In genomic region chr10:63582686-63583085, GRCh38 we compare ENCODE assay signal across 15 cellular contexts.
DNase-seq lines count a peak whose midpoint lies in the region; ATAC-seq and TF ChIP-seq lines count a peak whose summit lies in the region.
"Had no signal": no experiment of that assay in that cellular context is flagged by ENCODE, and none has a peak within 500 bp of the region (broad histone marks: within the 10 kb centered on the region; RNA-seq: fewer than 3 reads in every experiment).

No MANE protein-coding gene starts in this region.

- no peak overlapping the region for H2BK120ac ChIP-seq in H9 (ENCODE audit: low read depth, low read length, poor library complexity, severe bottlenecking)

- TF ChIP-seq EP300 in gastroesophageal sphincter (IDR thresholded peaks at IDR 0.05): no peak

- H3K36me3 Mint-ChIP-seq in H9 (ENCODE audit: insufficient read depth in 1 of 3, low read depth in 3 of 3): peaks cover 0 to 2% (median 0%) of the 10 kb centered on the region in 3 experiments; a peak in 4 of 7 replicates
- H3K36me3 Mint-ChIP-seq in WTC11: peaks cover 2% of the 10 kb centered on the region; the same call in 1 of the 2 replicates
- peaks cover 1% of the 10 kb centered on the region for H3K36me3 Mint-ChIP-seq in activated naive CD8-positive, alpha-beta T cell treated with anti-CD3 and anti-CD28 coated beads, Interleukin-2, amount 50 U/mL, for 24 hours (ENCODE audit: low read depth)

- H3K56ac ChIP-seq in H9 (ENCODE audit: insufficient read length, low read depth, low read length): no peak overlapping the region

- H2BK15ac ChIP-seq in H9 (ENCODE audit: low read depth, low read length): no peak overlapping the region

- H3K27ac Mint-ChIP-seq in H9 (peak overlapping the region in 2 of 3 experiments; percentile 19 to 61; a peak in 2 of 7 replicates), WTC11 (peak overlapping the region; percentile 79)
- no peak overlapping the region for H3K27ac Mint-ChIP-seq in activated naive CD8-positive, alpha-beta T cell treated with anti-CD3 and anti-CD28 coated beads, Interleukin-2, amount 50 U/mL, for 24 hours
- H3K27ac Mint-ChIP-seq: B cell had no signal

- H3K4me3 Mint-ChIP-seq in H9 (no peak overlapping the region), WTC11 (no peak overlapping the region)
- H3K4me3 Mint-ChIP-seq in activated naive CD8-positive, alpha-beta T cell treated with anti-CD3 and anti-CD28 coated beads, Interleukin-2, amount 50 U/mL, for 24 hours: no peak overlapping the region
- H3K4me3 Mint-ChIP-seq: B cell; CD4-positive, alpha-beta memory T cell had no signal

- H3K79me2 ChIP-seq in H9 (ENCODE audit: insufficient read depth, low read length): no peaks in the 10 kb centered on the region

- no peak overlapping the region for H3K4me3 ChIP-seq in gastroesophageal sphincter
- no peak overlapping the region for H3K4me3 ChIP-seq in thoracic aorta

- no peak overlapping the region for H3K18ac ChIP-seq in H9 (ENCODE audit: insufficient read length, low read depth, low read length)

- no peak for DNase-seq in H9
- no peak for DNase-seq in WTC11 (ENCODE audit: low spot score)
- DNase-seq in thoracic aorta (ENCODE audit: low spot score): no peak
- no peak for DNase-seq in activated naive CD8-positive, alpha-beta T cell treated with anti-CD3 and anti-CD28 coated beads, Interleukin-2, amount 50 U/mL, for 24 hours
- DNase-seq in HUDEP-2 (lab: John Stamatoyannopoulos, UW; ENCODE audit: unreplicated experiment in 76 of 76): no peak
- DNase-seq: C1 segment of cervical spinal cord; CD4-positive, alpha-beta memory T cell; DMS153; DND-41; GDM1; IMR-90 had no signal

- no peaks in the 10 kb centered on the region for H3K79me1 ChIP-seq in H9 (ENCODE audit: insufficient read depth, low read depth, low read length, poor library complexity, severe bottlenecking)

- ATAC-seq in WTC11 (no peak), gastroesophageal sphincter (peak; percentile 39), thoracic aorta (ENCODE audit: insufficient number of reproducible peaks, low FRiP score, low read depth) (no peak), GM21360 (IDR thresholded peaks at IDR 0.05; ENCODE audit: unreplicated experiment) (no peak)
- no peak for ATAC-seq in activated naive CD8-positive, alpha-beta T cell treated with anti-CD3 and anti-CD28 coated beads, Interleukin-2, amount 50 U/mL, for 24 hours
- ATAC-seq: HCT116 had no signal

- no peak overlapping the region for H2BK5ac ChIP-seq in H9 (ENCODE audit: insufficient read length, low read length)

- no peaks in the 10 kb centered on the region for H3K9me3 ChIP-seq in H9 (ENCODE audit: control insufficient read depth, low read depth, low read length)
- no peaks in the 10 kb centered on the region for H3K9me3 ChIP-seq in gastroesophageal sphincter
- H3K9me3 ChIP-seq in thoracic aorta: no peaks in the 10 kb centered on the region

- H3K4me1 ChIP-seq in H9 (ENCODE audit: insufficient read depth, low read length) (no peaks in the 10 kb centered on the region; the same call in 1 of the 2 replicates), gastroesophageal sphincter (peaks cover 2 to 74% (median 9%) of the 10 kb centered on the region in 3 donors), thoracic aorta (ENCODE audit: control insufficient read depth in 1 of 2, low read depth in 2 of 2) (peaks cover 41 to 79% of the 10 kb centered on the region in 2 donors)

- no peak overlapping the region for H4K8ac ChIP-seq in H9 (replicated peaks; ENCODE audit: insufficient read length, low read depth, low read length)

- no peak overlapping the region for H3K4me2 ChIP-seq in H9 (ENCODE audit: insufficient read depth, insufficient read length, low read length)

- H3T11ph ChIP-seq in H9 (ENCODE audit: low read length): no peak overlapping the region

- H4K91ac ChIP-seq in H9 (ENCODE audit: insufficient read length, low read depth, low read length): no peak overlapping the region

- POLR2A ChIA-PET in WTC11 (lab: Charles Lee): no interaction called here

- CTCF ChIA-PET in WTC11 (lab: Charles Lee): no interaction called here

- H3K27me3 ChIP-seq in H9 (ENCODE audit: insufficient read depth, low read length): no peaks in the 10 kb centered on the region
- H3K27me3 ChIP-seq in gastroesophageal sphincter: no peaks in the 10 kb centered on the region
- H3K27me3 ChIP-seq in thoracic aorta (replicated peaks; ENCODE audit: insufficient read depth): no peaks in the 10 kb centered on the region

- H4K5ac ChIP-seq in H9 (ENCODE audit: insufficient read length, low read depth, low read length): no peak overlapping the region

- no peak overlapping the region for H3K23ac ChIP-seq in H9 (ENCODE audit: insufficient read length, low read depth, low read length)

- TF ChIP-seq POLR2A in gastroesophageal sphincter (IDR thresholded peaks at IDR 0.05): no peak

- no peak overlapping the region for H3K9ac ChIP-seq in H9 (ENCODE audit: extremely low read depth, insufficient read length, low read length)

- no peak for TF ChIP-seq CTCF in H9 (conservative IDR thresholded peaks at IDR 0.05)
- no peak for TF ChIP-seq CTCF in WTC11 (IDR thresholded peaks at IDR 0.05)
- TF ChIP-seq CTCF in gastroesophageal sphincter (IDR thresholded peaks at IDR 0.05): no peak
- TF ChIP-seq CTCF in thoracic aorta (IDR thresholded peaks at IDR 0.05): no peak

- no peaks in the 10 kb centered on the region for H3K36me3 ChIP-seq in gastroesophageal sphincter
- H3K36me3 ChIP-seq in thoracic aorta: no peaks in the 10 kb centered on the region

- H3K4me1 Mint-ChIP-seq in H9 (peaks cover 3 to 8% of the 10 kb centered on the region in 2 experiments), WTC11 (peaks cover 13% of the 10 kb centered on the region)
- H3K4me1 Mint-ChIP-seq in activated naive CD8-positive, alpha-beta T cell treated with anti-CD3 and anti-CD28 coated beads, Interleukin-2, amount 50 U/mL, for 24 hours: no peaks in the 10 kb centered on the region

- H2AFZ ChIP-seq in H9 (ENCODE audit: low read length): no peak overlapping the region

- no peaks in the 10 kb centered on the region for H3K27me3 Mint-ChIP-seq in H9 (ENCODE audit: low read depth)
- no peaks in the 10 kb centered on the region for H3K27me3 Mint-ChIP-seq in WTC11 (ENCODE audit: low read depth)
- H3K27me3 Mint-ChIP-seq in activated naive CD8-positive, alpha-beta T cell treated with anti-CD3 and anti-CD28 coated beads, Interleukin-2, amount 50 U/mL, for 24 hours: no peaks in the 10 kb centered on the region
- H3K27me3 Mint-ChIP-seq: B cell; CD4-positive, alpha-beta memory T cell had no signal

- H4K20me1 ChIP-seq in H9 (ENCODE audit: control insufficient read depth, insufficient read depth, insufficient read length): no peaks in the 10 kb centered on the region

- no peak overlapping the region for H2BK20ac ChIP-seq in H9 (ENCODE audit: low read depth, low read length, poor library complexity, severe bottlenecking)

- H3K4ac ChIP-seq in H9 (ENCODE audit: low read depth, low read length): no peak overlapping the region

- H3K14ac ChIP-seq in H9 (ENCODE audit: insufficient read depth, low read length): no peak overlapping the region

- H2BK12ac ChIP-seq in H9 (ENCODE audit: insufficient read length, low read depth, low read length): no peak overlapping the region

- WGBS in H9 (ENCODE audit: extremely low coverage, insufficient read length, low lambda C conversion rate): no CpG with 5 or more reads among the region's 7 CpGs
- WGBS in gastroesophageal sphincter (ENCODE audit: low coverage in 1 of 2), 2 donors: 91 to 95% methylated on average over 3 to 6 of the region's 7 CpGs

- no peak overlapping the region for H2AK5ac ChIP-seq in H9 (ENCODE audit: insufficient read length, low read length)

- no peaks in the 10 kb centered on the region for H3K23me2 ChIP-seq in H9 (ENCODE audit: insufficient read length, low read depth, low read length, poor library complexity, severe bottlenecking)

- H3K27ac ChIP-seq in H9 (ENCODE audit: insufficient read length, low read depth, low read length) (no peak overlapping the region), gastroesophageal sphincter (no peak overlapping the region), thoracic aorta (peak overlapping the region; percentile 35 to 78)

- H3K9me3 Mint-ChIP-seq in H9 (no peaks in the 10 kb centered on the region), WTC11 (no peaks in the 10 kb centered on the region)
- no peaks in the 10 kb centered on the region for H3K9me3 Mint-ChIP-seq in activated naive CD8-positive, alpha-beta T cell treated with anti-CD3 and anti-CD28 coated beads, Interleukin-2, amount 50 U/mL, for 24 hours
- H3K9me3 Mint-ChIP-seq: CD4-positive, alpha-beta memory T cell had no signal

TF ChIP-seq in WTC11, 78 proteins besides CTCF, POLR2A, EP300 and RAD21 (continues in another document):
- no peak for TF ChIP-seq ETV6 (CRISPR knock-in tag; IDR thresholded peaks at IDR 0.05)
- TF ChIP-seq, protein P1, sequence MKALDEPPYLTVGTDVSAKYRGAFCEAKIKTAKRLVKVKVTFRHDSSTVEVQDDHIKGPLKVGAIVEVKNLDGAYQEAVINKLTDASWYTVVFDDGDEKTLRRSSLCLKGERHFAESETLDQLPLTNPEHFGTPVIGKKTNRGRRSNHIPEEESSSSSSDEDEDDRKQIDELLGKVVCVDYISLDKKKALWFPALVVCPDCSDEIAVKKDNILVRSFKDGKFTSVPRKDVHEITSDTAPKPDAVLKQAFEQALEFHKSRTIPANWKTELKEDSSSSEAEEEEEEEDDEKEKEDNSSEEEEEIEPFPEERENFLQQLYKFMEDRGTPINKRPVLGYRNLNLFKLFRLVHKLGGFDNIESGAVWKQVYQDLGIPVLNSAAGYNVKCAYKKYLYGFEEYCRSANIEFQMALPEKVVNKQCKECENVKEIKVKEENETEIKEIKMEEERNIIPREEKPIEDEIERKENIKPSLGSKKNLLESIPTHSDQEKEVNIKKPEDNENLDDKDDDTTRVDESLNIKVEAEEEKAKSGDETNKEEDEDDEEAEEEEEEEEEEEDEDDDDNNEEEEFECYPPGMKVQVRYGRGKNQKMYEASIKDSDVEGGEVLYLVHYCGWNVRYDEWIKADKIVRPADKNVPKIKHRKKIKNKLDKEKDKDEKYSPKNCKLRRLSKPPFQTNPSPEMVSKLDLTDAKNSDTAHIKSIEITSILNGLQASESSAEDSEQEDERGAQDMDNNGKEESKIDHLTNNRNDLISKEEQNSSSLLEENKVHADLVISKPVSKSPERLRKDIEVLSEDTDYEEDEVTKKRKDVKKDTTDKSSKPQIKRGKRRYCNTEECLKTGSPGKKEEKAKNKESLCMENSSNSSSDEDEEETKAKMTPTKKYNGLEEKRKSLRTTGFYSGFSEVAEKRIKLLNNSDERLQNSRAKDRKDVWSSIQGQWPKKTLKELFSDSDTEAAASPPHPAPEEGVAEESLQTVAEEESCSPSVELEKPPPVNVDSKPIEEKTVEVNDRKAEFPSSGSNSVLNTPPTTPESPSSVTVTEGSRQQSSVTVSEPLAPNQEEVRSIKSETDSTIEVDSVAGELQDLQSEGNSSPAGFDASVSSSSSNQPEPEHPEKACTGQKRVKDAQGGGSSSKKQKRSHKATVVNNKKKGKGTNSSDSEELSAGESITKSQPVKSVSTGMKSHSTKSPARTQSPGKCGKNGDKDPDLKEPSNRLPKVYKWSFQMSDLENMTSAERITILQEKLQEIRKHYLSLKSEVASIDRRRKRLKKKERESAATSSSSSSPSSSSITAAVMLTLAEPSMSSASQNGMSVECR (CRISPR knock-in tag; IDR thresholded peaks at IDR 0.05; ENCODE audit: borderline replicate concordance): no peak

Comparison
In these comparisons a context has a peak if more than half of its experiments do, and no peak if none do; other contexts are left out.
1. H3K27ac ChIP-seq: peak in thoracic aorta (2 of 2); none in H9 (single experiment) and gastroesophageal sphincter (0 of 4).